Comparison of ENCODE assay signal across 9 cellular contexts in the genomic region with DNA sequence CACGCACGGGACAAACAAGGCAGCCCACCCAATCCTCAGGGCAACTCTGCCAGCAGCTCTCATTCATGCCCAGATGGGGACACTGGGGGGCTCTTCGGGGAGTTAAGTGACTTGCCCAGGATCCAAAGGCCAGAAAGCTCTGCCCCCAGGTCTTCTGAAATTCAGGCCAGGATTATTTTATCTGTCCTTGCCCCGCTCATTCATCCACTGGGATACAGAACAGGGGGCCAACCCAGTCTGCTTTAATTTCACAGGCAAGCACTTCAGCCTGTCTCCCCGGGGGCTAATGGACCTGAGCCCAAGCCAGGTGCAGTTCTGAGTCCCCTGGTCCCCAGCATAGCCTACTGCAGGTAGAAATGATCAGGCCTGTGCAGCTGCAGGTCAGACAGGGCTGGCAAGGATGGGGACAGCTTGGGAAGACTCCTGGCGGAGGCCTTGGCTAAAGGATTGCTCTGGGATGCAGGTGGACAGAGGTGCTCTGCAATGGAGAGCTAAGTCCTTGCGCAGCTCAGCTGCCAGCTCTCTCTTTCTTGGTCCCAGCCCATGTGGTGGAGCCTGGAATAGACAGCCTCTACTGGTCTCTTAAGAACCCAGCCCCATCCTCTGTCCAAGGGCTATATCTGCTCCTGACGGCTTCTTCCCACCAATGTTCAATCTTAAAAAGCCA. TPM values are rescaled to one million over a fixed set of nuclear protein-coding genes. Genes with fewer than 3 reads are reported as not detected.
DNase-seq lines count a peak whose midpoint lies in the region; ATAC-seq and TF ChIP-seq lines count a peak whose summit lies in the region.
"Had no signal": no experiment of that assay in that cellular context is flagged by ENCODE, and none has a peak within 500 bp of the region (broad histone marks: within the 10 kb centered on the region; RNA-seq: fewer than 3 reads in every experiment).

No MANE protein-coding gene starts in this region.

- H3K9me3 ChIP-seq in SJCRH30 (replicated peaks) (no peaks in the 10 kb centered on the region), gastroesophageal sphincter (no peaks in the 10 kb centered on the region)
- H3K9me3 ChIP-seq: neutrophil had no signal

- H3K4me1 ChIP-seq in SJCRH30 = peaks cover 6% of the 10 kb centered on the region; the same call in 1 of the 2 replicates
- peaks cover 0 to 50% (median 22%) of the 10 kb centered on the region in 3 donors for H3K4me1 ChIP-seq in gastroesophageal sphincter

- TF ChIP-seq EP300 in gastroesophageal sphincter (IDR thresholded peaks at IDR 0.05) = no peak

- H3K27me3 ChIP-seq in SJCRH30 (peaks cover 4% of the 10 kb centered on the region; the same call in 1 of the 2 replicates), gastroesophageal sphincter (no peaks in the 10 kb centered on the region)

- H3K4me3 Mint-ChIP-seq in stimulated activated naive B cell treated with anti-CD40 and anti-IgM and Interleukin-4, amounts not matched to agents 10 μg/mL and 1 μg/mL and 100 μg/mL, for 72 hours = peak overlapping the region; percentile 77 to 78

- H3K36me3 ChIP-seq in SJCRH30 = peaks cover 11% of the 10 kb centered on the region; the same call in 1 of the 2 replicates
- H3K36me3 ChIP-seq in gastroesophageal sphincter = peaks cover 0 to 31% of the 10 kb centered on the region in 2 donors

- 0 to 32% methylated on average over 1 to 6 of the region's 8 CpGs for WGBS in gastroesophageal sphincter (ENCODE audit: low coverage in 1 of 2), 2 donors

- peak overlapping the region; percentile 71; the same call in 1 of the 2 replicates for H3K27ac ChIP-seq in SJCRH30
- peak overlapping the region in 3 of 4 donors; percentile 92 to 95 (median 93) for H3K27ac ChIP-seq in gastroesophageal sphincter
- H3K27ac ChIP-seq: neutrophil had no signal

- H3K27ac Mint-ChIP-seq in stimulated activated naive B cell treated with anti-CD40 and anti-IgM and Interleukin-4, amounts not matched to agents 10 μg/mL and 1 μg/mL and 100 μg/mL, for 72 hours = peak overlapping the region; percentile 62

- TF ChIP-seq POLR2A in gastroesophageal sphincter (IDR thresholded peaks at IDR 0.05) = no peak

- H3K36me3 Mint-ChIP-seq in stimulated activated naive B cell treated with anti-CD40 and anti-IgM and Interleukin-4, amounts not matched to agents 10 μg/mL and 1 μg/mL and 100 μg/mL, for 72 hours = peaks cover 34 to 47% of the 10 kb centered on the region in 2 donors

- peaks cover 33 to 41% of the 10 kb centered on the region in 2 donors for H3K27me3 Mint-ChIP-seq in stimulated activated naive B cell treated with anti-CD40 and anti-IgM and Interleukin-4, amounts not matched to agents 10 μg/mL and 1 μg/mL and 100 μg/mL, for 72 hours

- DNase-seq in NCI-H748 (lab: John Stamatoyannopoulos, UW; ENCODE audit: unreplicated experiment) (peak; percentile 5), NCI-H748 treated with DMSO at 0.1 percent for 48 hours (lab: John Stamatoyannopoulos, UW) (no peak), SJCRH30 (peak in 1 of 2 experiments; percentile 29), foreskin melanocyte (no peak)
- no peak for DNase-seq in stimulated activated naive B cell treated with anti-CD40 and anti-IgM and Interleukin-4, amounts not matched to agents 10 μg/mL and 1 μg/mL and 100 μg/mL, for 72 hours
- DNase-seq in stimulated activated CD4-positive, alpha-beta T cell treated with anti-CD3 and anti-CD28 coated beads, Interleukin-15, amount 100 ng/mL, for 24 hours = no peak

- H3K9me3 Mint-ChIP-seq in stimulated activated naive B cell treated with anti-CD40 and anti-IgM and Interleukin-4, amounts not matched to agents 10 μg/mL and 1 μg/mL and 100 μg/mL, for 72 hours = no peaks in the 10 kb centered on the region

- TF ChIP-seq CTCF in gastroesophageal sphincter (IDR thresholded peaks at IDR 0.05) = peak in 1 of 4 experiments; percentile 1

- H3K4me3 ChIP-seq in SJCRH30 (peak overlapping the region; percentile 67), gastroesophageal sphincter (peak overlapping the region in 1 of 2 donors; percentile 80)

- ATAC-seq in gastroesophageal sphincter (no peak), HG03342 (IDR thresholded peaks at IDR 0.05; ENCODE audit: unreplicated experiment) (no peak)
- ATAC-seq in stimulated activated naive B cell treated with anti-CD40 and anti-IgM and Interleukin-4, amounts not matched to agents 10 μg/mL and 1 μg/mL and 100 μg/mL, for 72 hours (replicated peaks) = no peak

- H3K4me1 Mint-ChIP-seq in stimulated activated naive B cell treated with anti-CD40 and anti-IgM and Interleukin-4, amounts not matched to agents 10 μg/mL and 1 μg/mL and 100 μg/mL, for 72 hours = peaks cover 24 to 35% of the 10 kb centered on the region in 2 donors

RNA-seq across cellular contexts. Expression of a gene that starts 0.8 kb away (rescaled TPM):
- total RNA-seq in SJCRH30 (2014; rRNA removed; shearing (Covaris generic)) = 13.1 and 14.6 TPM in 2 replicates
- 10 to 100 TPM; 16.3 to 33.6 (median 23.1) TPM for total RNA-seq in gastroesophageal sphincter

RNA-seq across cellular contexts. Expression of a gene that starts 8.1 kb away (rescaled TPM):
- total RNA-seq in SJCRH30 (2014; rRNA removed; shearing (Covaris generic)) = 4.8 and 6.1 TPM in 2 replicates
- total RNA-seq in gastroesophageal sphincter = 10 to 100 TPM; 26.1 to 39.7 (median 28.9) TPM

RNA-seq across cellular contexts. Expression of a gene that starts 8.2 kb away (rescaled TPM):
- 4.0 and 5.7 TPM in 2 replicates for total RNA-seq in SJCRH30 (2014; rRNA removed; shearing (Covaris generic))
- 10 to 100 TPM in 3 of 4 donors, 1 to 10 TPM in 1; 6.9 to 18.8 (median 14.2) TPM for total RNA-seq in gastroesophageal sphincter

RNA-seq across cellular contexts. Expression of a gene that starts 13.0 kb away (rescaled TPM):
- total RNA-seq in SJCRH30 (2014; rRNA removed; shearing (Covaris generic)) = 2.8 and 4.9 TPM in 2 replicates
- 100 to 1,000 TPM in 1 of 4 donors, 10 to 100 TPM in 2, 1 to 10 TPM in 1; 7.7 to 110 (median 59.4) TPM for total RNA-seq in gastroesophageal sphincter

RNA-seq across cellular contexts. Expression of a gene that starts 18.8 kb away (rescaled TPM):
- 13.3 and 14.1 TPM in 2 replicates for total RNA-seq in SJCRH30 (2014; rRNA removed; shearing (Covaris generic))
- 10 to 100 TPM; 23.0 to 78.9 (median 49.9) TPM for total RNA-seq in gastroesophageal sphincter
